8 cellular contexts compared by ENCODE assay signal in genomic region chr17:77728022-77728671, GRCh38.
DNase-seq lines count a peak whose midpoint lies in the region; ATAC-seq and TF ChIP-seq lines count a peak whose summit lies in the region.

No MANE protein-coding gene starts in this region.

- H3K4me3 ChIP-seq in BJ (ENCODE audit: low read depth, low read length) (no peak overlapping the region), WERI-Rb-1 (ENCODE audit: low read depth, low read length) (no peak overlapping the region), lower leg skin (ENCODE audit: low read depth, poor library complexity, severe bottlenecking) (no peak overlapping the region)

- H3K36me3 ChIP-seq in BJ (ENCODE audit: control insufficient read depth, insufficient read depth, low read length) (no peaks in the 10 kb centered on the region), WERI-Rb-1 (no peaks in the 10 kb centered on the region)

- H3K9me3 ChIP-seq in WERI-Rb-1 (ENCODE audit: severe bottlenecking): peaks cover 13% of the 10 kb centered on the region

- POLR2A ChIA-PET in BJ (lab: Charles Lee): no interaction called here

- DNase-seq in BJ (ENCODE audit: low read depth) (peak; percentile 22), NCI-H1092 treated with DMSO at 0.1 percent for 48 hours (lab: John Stamatoyannopoulos, UW) (peak; percentile 89), WERI-Rb-1 (peak; percentile 96), lower leg skin (ENCODE audit: low spot score in 2 of 2) (peak; percentile 34 to 76), left lobe of liver (ENCODE audit: low spot score) (no peak), SKM-1 treated with dmso at 0.1 percent for 144 hours (lab: John Stamatoyannopoulos, UW; ENCODE audit: unreplicated experiment) (no peak), Kasumi-1 (lab: John Stamatoyannopoulos, UW) (no peak)

- peaks cover 2% of the 10 kb centered on the region; the same call in 1 of the 2 replicates for H3K27me3 ChIP-seq in BJ (ENCODE audit: control insufficient read depth, insufficient read depth, low read length)
- no peaks in the 10 kb centered on the region for H3K27me3 ChIP-seq in WERI-Rb-1 (ENCODE audit: insufficient read depth, low read depth, severe bottlenecking)

- peak overlapping the region; percentile 82 for H3K27ac ChIP-seq in WERI-Rb-1

- intact Hi-C loops in lower leg skin (cut with DNase I; ENCODE audit: low total_unique reads): no loop called here

- 42 to 47% methylated on average over 14 of the region's 14 CpGs for WGBS in lower leg skin, 2 donors

- no peak for ATAC-seq in left lobe of liver
- ATAC-seq in GM18502 (IDR thresholded peaks at IDR 0.05; ENCODE audit: poor library complexity, unreplicated experiment): no peak

- CTCF ChIA-PET in BJ (lab: Yijun Ruan, JAX): interaction anchor here (1.0 to 2.1 kb wide), 5 partner anchors 10 to 286 kb away, joined by 3 to 5 read pairs (median 3); no protein-coding TSS in a partner anchor

- TF ChIP-seq CTCF in BJ (IDR thresholded peaks at IDR 0.05; ENCODE audit: insufficient read depth, low read depth, low read length): peak; percentile 56
- peak; percentile 89 for TF ChIP-seq CTCF in WERI-Rb-1 (IDR thresholded peaks at IDR 0.05; ENCODE audit: low read depth, low read length)
- TF ChIP-seq CTCF in lower leg skin (IDR thresholded peaks at IDR 0.05): peak in 1 of 3 donors; percentile 35

- TF ChIP-seq POLR2A in lower leg skin (IDR thresholded peaks at IDR 0.05): no peak

Comparison
In these comparisons a context has a peak if more than half of its experiments do, and no peak if none do; other contexts are left out.
1. DNase-seq: peak in BJ (single experiment), NCI-H1092 treated with DMSO at 0.1 percent for 48 hours (single experiment), WERI-Rb-1 (single experiment) and lower leg skin (2 of 2); none in left lobe of liver (single experiment), SKM-1 treated with dmso at 0.1 percent for 144 hours (single experiment) and Kasumi-1 (0 of 2).